In the genomic region with DNA sequence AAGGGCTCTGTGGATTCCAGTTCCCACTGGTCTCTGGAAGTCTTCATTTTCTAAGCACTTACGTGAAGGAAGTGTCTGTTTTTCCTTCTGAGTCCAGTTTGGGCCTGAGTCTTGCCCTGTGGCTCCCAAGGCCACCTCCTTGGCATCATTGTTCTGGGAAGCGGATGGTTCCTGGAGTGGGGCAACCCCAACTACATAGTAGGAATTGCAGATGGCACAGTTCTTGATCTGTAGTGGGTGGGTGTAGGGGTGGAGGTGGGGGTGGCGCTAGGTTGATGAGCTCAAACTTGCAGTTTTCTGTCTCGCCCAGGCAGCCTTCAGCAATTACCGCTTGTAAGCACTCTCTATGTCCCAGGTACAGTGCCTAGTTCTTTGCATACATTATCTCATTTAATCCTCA, we compare ENCODE assay signal across 22 cellular contexts.
"Had no signal": no experiment of that assay in that cellular context is flagged by ENCODE, and none has a peak within 500 bp of the region (broad histone marks: within the 10 kb centered on the region; RNA-seq: fewer than 3 reads in every experiment).

No MANE protein-coding gene starts in this region.

- H3K4me3 ChIP-seq: colonic mucosa, coronary artery, dorsolateral prefrontal cortex, esophagus squamous epithelium, gastrocnemius medialis, gastroesophageal sphincter, heart left ventricle, heart right ventricle had no signal

- H3K4me1 ChIP-seq: colonic mucosa, foreskin keratinocyte, gastrocnemius medialis, gastroesophageal sphincter, heart left ventricle, heart right ventricle had no signal

- H3K27ac Mint-ChIP-seq: dendritic cell treated with granulocyte-macrophage colony-stimulating factor and Interleukin-4, amounts not matched to agents 40 ng/mL and 50 ng/mL, for 4 days; effector memory CD8-positive, alpha-beta T cell; endodermal cell had no signal

- H3K27me3 ChIP-seq: colonic mucosa, esophagus squamous epithelium, foreskin keratinocyte, gastrocnemius medialis had no signal

- H3K4me1 Mint-ChIP-seq: endodermal cell had no signal

- DNase-seq: colonic mucosa; cortex of kidney; dermis blood vessel endothelial cell; dorsolateral prefrontal cortex; effector CD4-positive, alpha-beta T cell; effector CD8-positive, alpha-beta T cell; effector memory CD4-positive, alpha-beta T cell; effector memory CD8-positive, alpha-beta T cell; endodermal cell; erythroblast; esophagus squamous epithelium; foreskin fibroblast; foreskin keratinocyte; foreskin melanocyte; gastrocnemius medialis; glutamatergic neuron; heart left ventricle; heart right ventricle had no signal

- H3K4me3 Mint-ChIP-seq: dendritic cell treated with granulocyte-macrophage colony-stimulating factor and Interleukin-4, amounts not matched to agents 40 ng/mL and 50 ng/mL, for 4 days; effector memory CD8-positive, alpha-beta T cell; endodermal cell had no signal

- H3K9me3 ChIP-seq: colonic mucosa, esophagus squamous epithelium, gastrocnemius medialis, gastroesophageal sphincter, heart left ventricle, heart right ventricle had no signal

- H3K36me3 ChIP-seq: colonic mucosa, esophagus squamous epithelium, gastrocnemius medialis, gastroesophageal sphincter, heart left ventricle, heart right ventricle had no signal

- H3K9me3 Mint-ChIP-seq: dendritic cell treated with granulocyte-macrophage colony-stimulating factor and Interleukin-4, amounts not matched to agents 40 ng/mL and 50 ng/mL, for 4 days; effector memory CD8-positive, alpha-beta T cell had no signal

- H3K27ac ChIP-seq: colonic mucosa, coronary artery, dorsolateral prefrontal cortex, epithelial cell of prostate, esophagus squamous epithelium, foreskin keratinocyte, gastrocnemius medialis, gastroesophageal sphincter, heart left ventricle, heart right ventricle had no signal
